9 cellular contexts compared by ENCODE assay signal in the genomic region with DNA sequence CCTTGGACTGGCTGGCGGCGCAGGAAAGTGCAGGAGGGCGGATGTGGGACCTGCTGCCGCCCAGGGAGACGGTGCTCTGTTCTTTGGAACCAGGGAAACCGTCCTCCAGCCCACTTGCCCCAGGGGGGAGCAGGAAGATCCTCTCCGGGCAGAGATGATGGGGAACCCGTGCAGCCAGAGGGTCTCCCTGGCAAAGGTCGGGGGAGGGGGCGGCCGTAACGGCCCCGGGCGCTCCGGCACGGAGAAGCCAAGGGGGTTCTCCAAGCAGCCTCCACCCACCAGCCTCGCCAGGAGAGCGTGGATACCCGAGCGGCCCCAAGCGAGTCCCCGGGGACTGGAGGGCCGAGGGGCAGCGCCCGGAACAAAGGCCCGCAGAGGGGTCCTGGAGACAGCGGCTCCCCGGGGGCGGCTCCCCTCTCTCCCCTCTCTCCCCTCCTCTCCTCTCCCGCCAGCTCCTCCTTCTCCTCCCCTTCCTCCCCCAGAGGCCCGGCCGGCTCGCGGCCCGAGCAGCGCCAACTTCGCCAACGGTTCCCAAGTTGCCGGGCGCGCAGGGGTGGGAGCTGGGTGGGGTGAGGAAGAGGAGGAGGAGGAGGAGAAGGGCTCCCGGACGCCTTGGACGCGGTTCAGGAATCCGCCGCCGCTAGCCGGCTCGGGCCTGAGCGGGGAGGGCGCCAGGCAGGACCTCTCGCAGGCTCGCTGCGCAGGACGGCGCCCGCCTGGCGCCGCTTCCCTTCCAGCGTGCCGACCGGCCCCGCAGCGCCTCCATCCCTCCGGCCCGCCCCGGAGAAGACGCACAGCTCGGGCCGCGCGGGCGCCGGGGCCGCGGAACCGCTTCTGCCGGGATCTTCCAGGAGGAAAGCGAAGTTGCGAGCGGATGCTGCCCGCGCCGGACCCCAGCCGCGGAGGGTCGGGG. TPM values are rescaled to one million over a fixed set of nuclear protein-coding genes. Genes with fewer than 3 reads are reported as not detected.
DNase-seq lines count a peak whose midpoint lies in the region; ATAC-seq and TF ChIP-seq lines count a peak whose summit lies in the region.
"Had no signal": no experiment of that assay in that cellular context is flagged by ENCODE, and none has a peak within 500 bp of the region (broad histone marks: within the 10 kb centered on the region; RNA-seq: fewer than 3 reads in every experiment).

A gene with protein sequence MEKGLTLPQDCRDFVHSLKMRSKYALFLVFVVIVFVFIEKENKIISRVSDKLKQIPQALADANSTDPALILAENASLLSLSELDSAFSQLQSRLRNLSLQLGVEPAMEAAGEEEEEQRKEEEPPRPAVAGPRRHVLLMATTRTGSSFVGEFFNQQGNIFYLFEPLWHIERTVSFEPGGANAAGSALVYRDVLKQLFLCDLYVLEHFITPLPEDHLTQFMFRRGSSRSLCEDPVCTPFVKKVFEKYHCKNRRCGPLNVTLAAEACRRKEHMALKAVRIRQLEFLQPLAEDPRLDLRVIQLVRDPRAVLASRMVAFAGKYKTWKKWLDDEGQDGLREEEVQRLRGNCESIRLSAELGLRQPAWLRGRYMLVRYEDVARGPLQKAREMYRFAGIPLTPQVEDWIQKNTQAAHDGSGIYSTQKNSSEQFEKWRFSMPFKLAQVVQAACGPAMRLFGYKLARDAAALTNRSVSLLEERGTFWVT (plus strand): TSS at position 640 of the 913 bp plus-strand sequence. CDS start 41,448 bp downstream, outside the sequence.

- peaks cover 0 to 47% (median 33%) of the 10 kb centered on the region in 4 donors for H3K4me1 ChIP-seq in tibial nerve

- H3K27ac ChIP-seq in epithelial cell of prostate (peak within 1 kb of the TSS; percentile 76), tibial nerve (peak within 1 kb of the TSS; percentile 97 to 99 (median 98))
- H3K27ac ChIP-seq: neutrophil had no signal

- no peak within 1 kb of the TSS for H3K27ac Mint-ChIP-seq in natural killer cell treated with Interleukin-12 subunit alpha and Interleukin-12 subunit beta and Interleukin-15 and Interleukin-18, amount 100 ng/mL, for 72 hours
- H3K27ac Mint-ChIP-seq in natural killer cell (no peak within 1 kb of the TSS), mesothelial cell of epicardium (peak within 1 kb of the TSS; percentile 53)

- intact Hi-C loops in natural killer cell (cut with micrococcal nuclease), result no loop called here

- H3K4me3 ChIP-seq in tibial nerve, result peak within 1 kb of the TSS; percentile 36 to 95 (median 68)

- H3K4me3 Mint-ChIP-seq in natural killer cell treated with Interleukin-12 subunit alpha and Interleukin-12 subunit beta and Interleukin-15 and Interleukin-18, amount 100 ng/mL, for 72 hours, result no peak within 1 kb of the TSS
- no peak within 1 kb of the TSS for H3K4me3 Mint-ChIP-seq in natural killer cell
- peak within 1 kb of the TSS; percentile 97 for H3K4me3 Mint-ChIP-seq in mesothelial cell of epicardium

- peaks cover 43 to 63% of the 10 kb centered on the region in 2 donors for H3K27me3 Mint-ChIP-seq in natural killer cell treated with Interleukin-12 subunit alpha and Interleukin-12 subunit beta and Interleukin-15 and Interleukin-18, amount 100 ng/mL, for 72 hours
- H3K27me3 Mint-ChIP-seq in natural killer cell (ENCODE audit: low read depth in 2 of 2), result peaks cover 50 to 71% of the 10 kb centered on the region in 2 donors
- no peaks in the 10 kb centered on the region for H3K27me3 Mint-ChIP-seq in mesothelial cell of epicardium (ENCODE audit: low read depth)

- 0 to 2% methylated on average over 71 to 78 of the region's 88 CpGs for WGBS in tibial nerve, 2 donors

- H3K4me1 Mint-ChIP-seq in natural killer cell treated with Interleukin-12 subunit alpha and Interleukin-12 subunit beta and Interleukin-15 and Interleukin-18, amount 100 ng/mL, for 72 hours (ENCODE audit: low read depth in 2 of 2), result no peaks in the 10 kb centered on the region
- H3K4me1 Mint-ChIP-seq in natural killer cell (no peaks in the 10 kb centered on the region), mesothelial cell of epicardium (peaks cover 51% of the 10 kb centered on the region)

- TF ChIP-seq CTCF in natural killer cell (IDR thresholded peaks at IDR 0.05) (no peak), mesothelial cell of epicardium (IDR thresholded peaks at IDR 0.05; ENCODE audit: unreplicated experiment) (no peak), tibial nerve (IDR thresholded peaks at IDR 0.05) (peak in 1 of 5 experiments; percentile 23)

- peak in 1 of 2 donors; percentile 88 for TF ChIP-seq EP300 in tibial nerve (IDR thresholded peaks at IDR 0.05)

- no peak for ATAC-seq in natural killer cell treated with Interleukin-12 subunit alpha and Interleukin-12 subunit beta and Interleukin-15 and Interleukin-18, amount 100 ng/mL, for 72 hours
- ATAC-seq in natural killer cell (no peak), GM18517 (IDR thresholded peaks at IDR 0.05; ENCODE audit: unreplicated experiment) (no peak)

- H3K9me3 Mint-ChIP-seq in natural killer cell treated with Interleukin-12 subunit alpha and Interleukin-12 subunit beta and Interleukin-15 and Interleukin-18, amount 100 ng/mL, for 72 hours, result no peaks in the 10 kb centered on the region
- H3K9me3 Mint-ChIP-seq in natural killer cell (no peaks in the 10 kb centered on the region), mesothelial cell of epicardium (no peaks in the 10 kb centered on the region)

- DNase-seq in natural killer cell treated with Interleukin-12 subunit alpha and Interleukin-12 subunit beta and Interleukin-15 and Interleukin-18, amount 100 ng/mL, for 72 hours (ENCODE audit: low spot score), result peak; percentile 50
- no peak for DNase-seq in natural killer cell
- DNase-seq in T1000 (lab: John Stamatoyannopoulos, UW), result peak; percentile 25
- DNase-seq in epithelial cell of prostate (ENCODE audit: low read depth, low spot score), result no peak
- DNase-seq in mesothelial cell of epicardium (ENCODE audit: low spot score in 2 of 2, unreplicated experiment in 2 of 2), result peak; percentile 41 to 72
- peak in 1 of 2 donors; percentile 46 for DNase-seq in tibial nerve (ENCODE audit: low spot score in 2 of 2)
- DNase-seq in erythroblast (lab: John Stamatoyannopoulos, UW), result no peak

- H3K27me3 ChIP-seq in tibial nerve, result no peaks in the 10 kb centered on the region

- H3K9me3 ChIP-seq in tibial nerve, result no peaks in the 10 kb centered on the region
- H3K9me3 ChIP-seq: neutrophil had no signal

- no peaks in the 10 kb centered on the region for H3K36me3 Mint-ChIP-seq in natural killer cell treated with Interleukin-12 subunit alpha and Interleukin-12 subunit beta and Interleukin-15 and Interleukin-18, amount 100 ng/mL, for 72 hours
- no peaks in the 10 kb centered on the region for H3K36me3 Mint-ChIP-seq in natural killer cell
- no peaks in the 10 kb centered on the region for H3K36me3 Mint-ChIP-seq in mesothelial cell of epicardium

- H3K36me3 ChIP-seq in tibial nerve, result no peaks in the 10 kb centered on the region
- H3K36me3 ChIP-seq: neutrophil had no signal

- peak in 1 of 2 donors; percentile 56 for TF ChIP-seq POLR2A in tibial nerve (IDR thresholded peaks at IDR 0.05)
- TF ChIP-seq POLR2A in erythroblast (IDR thresholded peaks at IDR 0.05; ENCODE audit: low read length), result no peak

RNA-seq across cellular contexts. Expression of the gene that starts here (rescaled TPM):
- not detected for total RNA-seq in natural killer cell treated with Interleukin-12 subunit alpha and Interleukin-12 subunit beta and Interleukin-15 and Interleukin-18, amount 100 ng/mL, for 72 hours
- total RNA-seq in natural killer cell (not detected), mesothelial cell of epicardium (26.2 to 27.6 TPM (median 26.3 TPM) in 3 replicates), tibial nerve (10 to 100 TPM; 41.2 to 56.4 (median 47.4) TPM)

Comparison
In these comparisons a context has a peak if more than half of its experiments do, and no peak if none do; other contexts are left out.
1. RNA of the gene that starts here (total RNA-seq): 41.2 to 56.4 TPM in tibial nerve and 26.2 to 27.6 TPM in mesothelial cell of epicardium; not detected in natural killer cell treated with Interleukin-12 subunit alpha and Interleukin-12 subunit beta and Interleukin-15 and Interleukin-18, amount 100 ng/mL, for 72 hours and not detected in natural killer cell; every median in the first group is over 10 times any median in the second.
2. Peak in DNase-seq in natural killer cell treated with Interleukin-12 subunit alpha and Interleukin-12 subunit beta and Interleukin-15 and Interleukin-18, amount 100 ng/mL, for 72 hours; RNA of the gene not detected or under 1 TPM.
3. DNase-seq: peak in T1000 (single experiment) and mesothelial cell of epicardium (2 of 2); none in natural killer cell (single experiment), epithelial cell of prostate (single experiment) and erythroblast (0 of 2).